In genomic region chr10:86960003-86960862, GRCh38 we compare ENCODE assay signal across 8 cellular contexts. TPM values are rescaled to one million over a fixed set of nuclear protein-coding genes. Genes with fewer than 3 reads are reported as not detected.
DNase-seq lines count a peak whose midpoint lies in the region; ATAC-seq, FAIRE-seq and TF ChIP-seq lines count a peak whose summit lies in the region.

No MANE protein-coding gene starts in this region.

- DNase-seq in AG09319 (ENCODE audit: extremely low read depth, low read depth) (no peak), GM13976 (ENCODE audit: low spot score) (peak; percentile 88), breast epithelium (ENCODE audit: low spot score in 2 of 2) (peak in 1 of 2 donors; percentile 49), left colon (peak; percentile 32 to 61), upper lobe of left lung (peak; percentile 48 to 78), frontal cortex (ENCODE audit: low spot score in 2 of 2) (no peak)

- TF ChIP-seq CTCF in AG09319 (IDR thresholded peaks at IDR 0.05; ENCODE audit: low read depth, low read length) (peak; percentile 98), GM13976 (IDR thresholded peaks at IDR 0.05; ENCODE audit: borderline replicate concordance, control extremely low read depth, extremely low read depth, insufficient read depth, missing control alignments) (peak; percentile 89), OCI-LY1 (IDR thresholded peaks at IDR 0.05; ENCODE audit: low read length) (peak; percentile 89), breast epithelium (IDR thresholded peaks at IDR 0.05) (peak in 2 of 3 donors; percentile 69 to 71), upper lobe of left lung (IDR thresholded peaks at IDR 0.05) (peak; percentile 77 to 94 (median 88))

- no peak overlapping the region for H2AFZ ChIP-seq in OCI-LY1 (ENCODE audit: low read length)

- H3F3A ChIP-seq in OCI-LY1 (ENCODE audit: insufficient read depth, low read length), result no peaks in the 10 kb centered on the region

- H3K27ac ChIP-seq in OCI-LY1 (ENCODE audit: low read depth, low read length, poor library complexity, severe bottlenecking) (no peak overlapping the region), breast epithelium (peak overlapping the region; percentile 85 to 94), upper lobe of left lung (peak overlapping the region; percentile 81 to 90 (median 85))

- no peaks in the 10 kb centered on the region for H4K20me1 ChIP-seq in OCI-LY1 (ENCODE audit: insufficient read depth, low read length)

- no peaks in the 10 kb centered on the region for H3K9me2 ChIP-seq in OCI-LY1 (ENCODE audit: low read depth, low read length)

- H3K36me3 ChIP-seq in OCI-LY1 (ENCODE audit: insufficient read depth, low read length) (no peaks in the 10 kb centered on the region), breast epithelium (no peaks in the 10 kb centered on the region), upper lobe of left lung (no peaks in the 10 kb centered on the region)

- H3K79me2 ChIP-seq in OCI-LY1 (ENCODE audit: insufficient read depth, low read length), result no peaks in the 10 kb centered on the region

- 77 to 82% methylated on average over 18 to 37 of the region's 37 CpGs for WGBS in upper lobe of left lung, 2 donors

- H3K9me3 ChIP-seq in OCI-LY1 (ENCODE audit: low read length) (no peaks in the 10 kb centered on the region), breast epithelium (no peaks in the 10 kb centered on the region), upper lobe of left lung (no peaks in the 10 kb centered on the region)

- H3K4me1 ChIP-seq in OCI-LY1 (ENCODE audit: insufficient read depth, low read length, severe bottlenecking) (peaks cover 6% of the 10 kb centered on the region), breast epithelium (peaks cover 11 to 16% of the 10 kb centered on the region in 2 donors), upper lobe of left lung (peaks cover 21 to 48% (median 36%) of the 10 kb centered on the region in 4 donors)

- TF ChIP-seq POLR2A in breast epithelium (IDR thresholded peaks at IDR 0.05) (no peak), upper lobe of left lung (IDR thresholded peaks at IDR 0.05) (no peak)

- in situ Hi-C loops in GM13976 (cut with MboI; ENCODE audit: low sequenced_read_pairs, unreplicated experiment), result no loop called here

- peak overlapping the region; percentile 18; the same call in 1 of the 2 replicates for H3K4me2 ChIP-seq in OCI-LY1 (ENCODE audit: low read length)

- ATAC-seq in HG02884 (IDR thresholded peaks at IDR 0.05; ENCODE audit: unreplicated experiment) (peak; percentile 80), left colon (peak; percentile 82), upper lobe of left lung (ENCODE audit: low FRiP score in 2 of 2) (peak; percentile 32 to 76)

- no peaks in the 10 kb centered on the region for H3K27me3 ChIP-seq in OCI-LY1 (ENCODE audit: insufficient read depth, low read length)
- H3K27me3 ChIP-seq in breast epithelium, result no peaks in the 10 kb centered on the region
- no peaks in the 10 kb centered on the region for H3K27me3 ChIP-seq in upper lobe of left lung

- H3K9ac ChIP-seq in OCI-LY1 (ENCODE audit: low read length), result no peak overlapping the region

- no peak for TF ChIP-seq EP300 in upper lobe of left lung (IDR thresholded peaks at IDR 0.05)

- H3K4me3 ChIP-seq in OCI-LY1 (ENCODE audit: low read depth, low read length, poor library complexity, severe bottlenecking) (no peak overlapping the region), breast epithelium (peak overlapping the region; percentile 7 to 60 (median 45)), upper lobe of left lung (no peak overlapping the region)

- intact Hi-C loops in breast epithelium (cut with DNase I; ENCODE audit: low total_unique reads), result no loop called here
- intact Hi-C loops in left colon (cut with DNase I, micrococcal nuclease), result loop anchor here in 1 of 2 donors (10.0 kb wide), 1 partner anchor 275 kb away; no protein-coding TSS in a partner anchor

- no peak for FAIRE-seq in frontal cortex (lab: Jason Lieb, UNC)

RNA-seq across cellular contexts. Expression of gene SNCG, which starts 1.8 kb away (rescaled TPM):
- 100 to 1,000 TPM in 1 of 3 donors, 10 to 100 TPM in 2; 52.1 to 255 (median 53.7) TPM for total RNA-seq in breast epithelium
- 1 to 10 TPM; 2.6 to 6.8 TPM for total RNA-seq in left colon
- total RNA-seq in upper lobe of left lung, result 10 to 100 TPM in 1 of 6 donors, 1 to 10 TPM in 4, not detected in 1; 2.9 to 24.7 (median 6.4) TPM
- 1.6 TPM for total RNA-seq in frontal cortex

RNA-seq across cellular contexts. Expression of gene MMRN2, which starts 2.8 kb away (rescaled TPM):
- total RNA-seq in breast epithelium (10 to 100 TPM; 23.0 to 60.3 (median 32.6) TPM), left colon (1 to 10 TPM; 6.0 to 7.8 TPM), upper lobe of left lung (10 to 100 TPM; 18.8 to 76.8 (median 31.3) TPM), frontal cortex (4.1 TPM)

RNA-seq across cellular contexts. Expression of gene ADIRF, which starts 8.0 kb away (rescaled TPM):
- 1,000 to 10,000 TPM in 1 of 3 donors, 100 to 1,000 TPM in 2; 204 to 1,074 (median 288) TPM for total RNA-seq in breast epithelium
- total RNA-seq in left colon, result 100 to 1,000 TPM in 1 of 2 donors, 10 to 100 TPM in 1; 73.1 to 147 TPM
- 100 to 1,000 TPM in 5 of 6 donors, 10 to 100 TPM in 1; 51.3 to 202 (median 164) TPM for total RNA-seq in upper lobe of left lung
- 0.41 TPM for total RNA-seq in frontal cortex

RNA-seq across cellular contexts. Expression of gene FAM25A, which starts 59.9 kb away (rescaled TPM):
- not detected for total RNA-seq in breast epithelium
- not detected for total RNA-seq in left colon
- total RNA-seq in upper lobe of left lung, result not detected
- not detected for total RNA-seq in frontal cortex

Comparison
In these comparisons a context has a peak if more than half of its experiments do, and no peak if none do; other contexts are left out.
1. DNase-seq: peak in GM13976 (single experiment), left colon (2 of 2) and upper lobe of left lung (2 of 2); none in AG09319 (single experiment) and frontal cortex (0 of 2).
2. H3K4me3 ChIP-seq: peak in breast epithelium (3 of 3); none in OCI-LY1 (single experiment) and upper lobe of left lung (0 of 4).
3. RNA of gene ADIRF, which starts 8.0 kb away (total RNA-seq): 204 to 1,074 TPM in breast epithelium, 51.3 to 202 TPM in upper lobe of left lung and 73.1 to 147 TPM in left colon; 0.41 TPM in frontal cortex (single experiment); every median in the first group is over 10 times any median in the second.
4. Peak in every context shown above with its lines, with median percentiles within 50 percentile points of each other: CTCF ChIP-seq and ATAC-seq.